Comparison of ENCODE assay signal across 1 cellular context in genomic region chr3:8452112-8452511, GRCh38.
TF ChIP-seq lines count a peak whose summit lies in the region.

No MANE protein-coding gene starts in this region.

TF ChIP-seq in SK-N-SH treated with all-trans-retinoic acid at 6 μM for 48 hours, 23 proteins besides CTCF, POLR2A, EP300 and RAD21 (continued from another document):
- no peak for TF ChIP-seq POU6F1 (CRISPR knock-in tag; IDR thresholded peaks at IDR 0.05; ENCODE audit: borderline replicate concordance, low read depth)
- no peak for TF ChIP-seq PPARA (CRISPR knock-in tag; IDR thresholded peaks at IDR 0.05; ENCODE audit: borderline replicate concordance)
- TF ChIP-seq CSDC2 (CRISPR knock-in tag; IDR thresholded peaks at IDR 0.05), result no peak
